ENCODE assay signal across 8 cellular contexts in genomic region chr2:148614024-148614331, GRCh38. TPM values are rescaled to one million over a fixed set of nuclear protein-coding genes. Genes with fewer than 3 reads are reported as not detected.
DNase-seq lines count a peak whose midpoint lies in the region; ATAC-seq and TF ChIP-seq lines count a peak whose summit lies in the region.

No MANE protein-coding gene starts in this region.

- peak; percentile 29 for ATAC-seq in GM21526 (IDR thresholded peaks at IDR 0.05; ENCODE audit: low FRiP score, unreplicated experiment)

- no peaks in the 10 kb centered on the region for H3K36me3 ChIP-seq in Karpas-422 (ENCODE audit: insufficient read depth, low read length)

- no peak overlapping the region for H3K4me2 ChIP-seq in Karpas-422 (ENCODE audit: low read depth, low read length, poor library complexity, severe bottlenecking)

- H3K9me3 ChIP-seq in Karpas-422 (ENCODE audit: low read length), result no peaks in the 10 kb centered on the region

- H4K20me1 ChIP-seq in Karpas-422 (ENCODE audit: insufficient read depth, low read depth, low read length), result no peaks in the 10 kb centered on the region

- H3K4me1 ChIP-seq in Karpas-422 (ENCODE audit: low read length), result peaks cover 14% of the 10 kb centered on the region

- H3K9me2 ChIP-seq in Karpas-422 (replicated peaks; ENCODE audit: insufficient read depth, low read length), result no peaks in the 10 kb centered on the region

- H3K4me3 ChIP-seq in Karpas-422 (ENCODE audit: low read length) (no peak overlapping the region), epithelial cell of esophagus (ENCODE audit: low read length) (no peak overlapping the region)

- DNase-seq in COLO668 (lab: John Stamatoyannopoulos, UW; ENCODE audit: unreplicated experiment), result peak; percentile 43
- DNase-seq in Karpas-422, result no peak
- DNase-seq in epithelial cell of esophagus (ENCODE audit: low read depth), result peak; percentile 34
- DNase-seq in stromal cell of bone marrow (ENCODE audit: low read depth), result peak; percentile 25
- no peak for DNase-seq in SW 1271 (lab: John Stamatoyannopoulos, UW)
- DNase-seq in kidney glomerular epithelial cell (lab: John Stamatoyannopoulos, UW), result no peak
- DNase-seq in NCI-H524 (lab: John Stamatoyannopoulos, UW), result no peak

- no peaks in the 10 kb centered on the region for H3K79me2 ChIP-seq in Karpas-422 (ENCODE audit: low read length)

- H3K27me3 ChIP-seq in Karpas-422 (ENCODE audit: low read length), result no peaks in the 10 kb centered on the region

- no peak overlapping the region for H3K9ac ChIP-seq in Karpas-422 (ENCODE audit: low read length)

- no peak for TF ChIP-seq CTCF in epithelial cell of esophagus (IDR thresholded peaks at IDR 0.05; ENCODE audit: insufficient read depth, low read depth, low read length, missing control alignments)

- H3K27ac ChIP-seq in Karpas-422 (ENCODE audit: low read length), result no peak overlapping the region

- peak overlapping the region; percentile 74; the same call in 1 of the 2 replicates for H2AFZ ChIP-seq in Karpas-422 (ENCODE audit: low read length)

RNA-seq across cellular contexts. Expression of gene EPC2, which starts 30.6 kb away (rescaled TPM):
- 22.8 and 30.3 TPM in 2 replicates for total RNA-seq in Karpas-422 (2014; rRNA removed; shearing (Covaris generic); ENCODE audit: low replicate concordance)

Comparison
In these comparisons a context has a peak if more than half of its experiments do, and no peak if none do; other contexts are left out.
1. DNase-seq: peak in COLO668 (single experiment), epithelial cell of esophagus (single experiment) and stromal cell of bone marrow (single experiment); none in Karpas-422 (single experiment), SW 1271 (0 of 2), kidney glomerular epithelial cell (single experiment) and NCI-H524 (0 of 2).